Comparison of ENCODE assay signal across 16 cellular contexts in the genomic region with DNA sequence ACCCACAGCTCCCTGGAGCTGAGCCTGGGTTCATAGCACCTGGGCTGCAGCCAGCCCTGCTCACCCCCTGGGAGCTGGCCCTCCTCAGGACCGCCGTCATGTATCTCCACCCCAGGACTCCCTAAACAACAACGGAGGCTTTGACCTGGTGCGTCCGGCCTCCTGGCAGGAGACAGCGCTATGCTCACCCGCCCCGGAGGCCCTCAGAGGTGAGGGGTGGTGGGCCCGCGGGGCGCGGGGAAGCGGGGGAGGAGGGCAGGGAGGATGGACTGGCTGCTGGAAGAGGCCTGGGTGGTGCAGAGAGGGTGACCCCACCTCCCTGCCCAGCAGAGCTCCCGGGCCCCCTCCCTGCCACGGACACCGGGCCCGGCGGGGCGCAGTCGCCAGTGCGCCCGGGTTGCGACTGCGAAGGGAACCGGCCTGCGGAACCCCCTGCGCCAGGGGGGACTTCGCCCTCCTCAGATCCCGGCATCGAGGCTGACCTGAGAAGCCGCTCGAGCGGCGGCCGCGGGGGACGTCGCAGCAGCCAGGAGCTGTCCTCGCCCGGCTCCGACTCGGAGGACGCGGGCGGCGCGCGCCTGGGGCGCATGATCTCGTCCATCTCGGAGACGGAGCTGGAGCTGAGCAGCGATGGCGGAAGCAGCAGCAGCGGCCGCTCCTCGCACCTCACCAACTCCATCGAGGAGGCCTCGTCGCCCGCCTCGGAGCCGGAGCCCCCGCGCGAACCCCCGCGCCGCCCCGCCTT. TPM values are rescaled to one million over a fixed set of nuclear protein-coding genes. Genes with fewer than 3 reads are reported as not detected.
"Had no signal": no experiment of that assay in that cellular context is flagged by ENCODE, and none has a peak within 500 bp of the region (broad histone marks: within the 10 kb centered on the region; RNA-seq: fewer than 3 reads in every experiment).

No MANE protein-coding gene starts in this region.

- H3K27ac ChIP-seq: ovary, tibial artery had no signal

- H3K27me3 ChIP-seq: ovary had no signal

- H3K4me3 ChIP-seq: ovary, tibial artery had no signal

- H3K36me3 ChIP-seq: ovary, tibial artery had no signal

- DNase-seq: activated CD4-positive, CD25-positive, alpha-beta regulatory T cell treated with anti-CD3 and anti-CD28 coated beads, Interleukin-2, amount 50 U/mL, for 72 hours; activated effector memory CD4-positive, alpha-beta T cell treated with Interleukin-2 at 50 U/mL for 16 hours; activated naive CD4-positive, alpha-beta T cell treated with anti-CD3 and anti-CD28 coated beads, Interleukin-2, amount 50 U/mL, for 16 hours; activated T-cell treated with anti-CD3 and anti-CD28 coated beads, Interleukin-2, amount 50 U/mL, for 24 hours; dorsolateral prefrontal cortex; hippocampal formation; midbrain; ovary; tibial artery had no signal

- H3K9me3 ChIP-seq: ovary, tibial artery had no signal

RNA-seq across cellular contexts. Expression of gene SYCE3, which starts 41.0 kb away (rescaled TPM):
- total RNA-seq: astrocyte; esophagus mucosa; lung microvascular endothelial cell; myocyte; ovary; T-helper 1 cell treated with Interleukin-12 subunit alpha and Interleukin-12 subunit beta and Interleukin-4 antibody, amounts not matched to agents 30 ng/mL and 1 ng/mL, for 36 hours had no signal
- polyA plus RNA-seq: adipose tissue, neural cell, ovary had no signal
